Comparison of ENCODE assay signal across 1 cellular context in genomic region chr12:119686355-119686754, GRCh38.
TF ChIP-seq lines count a peak whose summit lies in the region.

No MANE protein-coding gene starts in this region.

TF ChIP-seq in K562, 482 proteins besides CTCF, POLR2A, EP300 and RAD21 (continued from another document):
- TF ChIP-seq, protein P1, sequence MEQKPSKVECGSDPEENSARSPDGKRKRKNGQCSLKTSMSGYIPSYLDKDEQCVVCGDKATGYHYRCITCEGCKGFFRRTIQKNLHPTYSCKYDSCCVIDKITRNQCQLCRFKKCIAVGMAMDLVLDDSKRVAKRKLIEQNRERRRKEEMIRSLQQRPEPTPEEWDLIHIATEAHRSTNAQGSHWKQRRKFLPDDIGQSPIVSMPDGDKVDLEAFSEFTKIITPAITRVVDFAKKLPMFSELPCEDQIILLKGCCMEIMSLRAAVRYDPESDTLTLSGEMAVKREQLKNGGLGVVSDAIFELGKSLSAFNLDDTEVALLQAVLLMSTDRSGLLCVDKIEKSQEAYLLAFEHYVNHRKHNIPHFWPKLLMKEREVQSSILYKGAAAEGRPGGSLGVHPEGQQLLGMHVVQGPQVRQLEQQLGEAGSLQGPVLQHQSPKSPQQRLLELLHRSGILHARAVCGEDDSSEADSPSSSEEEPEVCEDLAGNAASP (IDR thresholded peaks at IDR 0.05) = no peak
- TF ChIP-seq ZNF592 (IDR thresholded peaks at IDR 0.05) = no peak
- TF ChIP-seq, protein P2, sequence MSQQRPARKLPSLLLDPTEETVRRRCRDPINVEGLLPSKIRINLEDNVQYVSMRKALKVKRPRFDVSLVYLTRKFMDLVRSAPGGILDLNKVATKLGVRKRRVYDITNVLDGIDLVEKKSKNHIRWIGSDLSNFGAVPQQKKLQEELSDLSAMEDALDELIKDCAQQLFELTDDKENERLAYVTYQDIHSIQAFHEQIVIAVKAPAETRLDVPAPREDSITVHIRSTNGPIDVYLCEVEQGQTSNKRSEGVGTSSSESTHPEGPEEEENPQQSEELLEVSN (IDR thresholded peaks at IDR 0.05; ENCODE audit: borderline replicate concordance in 1 of 2, extremely low read depth in 1 of 2, insufficient read depth in 1 of 2, insufficient read length in 1 of 2, low read depth in 1 of 2, low read length in 1 of 2, poor library complexity in 1 of 2, severe bottlenecking in 1 of 2) = no peak
